ENCODE assay signal across 23 cellular contexts in genomic region chr2:71546777-71547281, GRCh38.
DNase-seq lines count a peak whose midpoint lies in the region; ATAC-seq and TF ChIP-seq lines count a peak whose summit lies in the region.
"Had no signal": no experiment of that assay in that cellular context is flagged by ENCODE, and none has a peak within 500 bp of the region (broad histone marks: within the 10 kb centered on the region; RNA-seq: fewer than 3 reads in every experiment).

No MANE protein-coding gene starts in this region.

- H3K4me3 ChIP-seq in dorsolateral prefrontal cortex (peak overlapping the region in 12 of 59 donors; percentile 8 to 53 (median 30)), spleen (no peak overlapping the region), gastroesophageal sphincter (no peak overlapping the region)
- H3K4me3 ChIP-seq: GM23338, K562, Peyer's patch had no signal

- WGBS in spleen, 5 donors = 84 to 95% (median 92%) methylated on average over 12 to 14 of the region's 14 CpGs
- 80 to 90% methylated on average over 2 to 4 of the region's 14 CpGs for WGBS in gastroesophageal sphincter (ENCODE audit: low coverage in 1 of 2), 2 donors

- H3K36me3 ChIP-seq in spleen = peaks cover 0 to 69% (median 0%) of the 10 kb centered on the region in 6 donors
- H3K36me3 ChIP-seq in gastroesophageal sphincter = peaks cover 0 to 11% of the 10 kb centered on the region in 2 donors
- H3K36me3 ChIP-seq: BE2C, Peyer's patch had no signal

- CTCF ChIA-PET in RWPE1 (lab: Yijun Ruan, JAX) = interaction anchor here (0.7 to 2.2 kb wide), 6 partner anchors 53 to 1221 kb away, joined by 3 to 16 read pairs (median 5); partner anchors contain the start of gene CYP26B1

- intact Hi-C loops in dorsolateral prefrontal cortex (cut with DNase I) = loop anchor here (2.0 to 10.0 kb wide), 9 partner anchors 155 to 1318 kb away; partner anchors contain the start of gene CYP26B1 (in 1 of the 2)
- intact Hi-C loops in spleen (cut with DNase I; ENCODE audit: low total_unique reads) = loop anchor here (5.0 to 10.0 kb wide), 3 partner anchors 605 to 1198 kb away; no protein-coding TSS in a partner anchor

- ATAC-seq in gastroesophageal sphincter = no peak
- ATAC-seq: GM23338, HCT116, K562, Right ventricle myocardium inferior had no signal

- POLR2A ChIA-PET in RWPE1 (lab: Yijun Ruan, JAX; ENCODE audit: low non-redundant PET) = no interaction called here

- TF ChIP-seq POLR2A in spleen (IDR thresholded peaks at IDR 0.05) (no peak), gastroesophageal sphincter (IDR thresholded peaks at IDR 0.05) (no peak)

- H3K27ac ChIP-seq in dorsolateral prefrontal cortex (peak overlapping the region in 38 of 59 donors; percentile 1 to 81 (median 56)), spleen (no peak overlapping the region), gastroesophageal sphincter (no peak overlapping the region), RWPE1 (no peak overlapping the region)
- H3K27ac ChIP-seq: Peyer's patch had no signal

- peak; percentile 34 for DNase-seq in activated effector memory CD4-positive, alpha-beta T cell treated with anti-CD3 and anti-CD28 coated beads, Interleukin-2, amount 50 U/mL, for 16 hours
- no peak for DNase-seq in activated effector memory CD4-positive, alpha-beta T cell treated with Interleukin-2 at 50 U/mL for 16 hours
- DNase-seq in dorsolateral prefrontal cortex = peak in 3 of 10 donors; percentile 49 to 52 (median 51)
- DNase-seq in medulla oblongata (ENCODE audit: extremely low spot score) = peak; percentile 60
- peak; percentile 51 for DNase-seq in spleen
- DNase-seq in RWPE1 (ENCODE audit: low spot score) = no peak
- DNase-seq in SW480 (ENCODE audit: low spot score) = no peak
- DNase-seq: 8988T; BE2C; Calu3; CD4-positive, alpha-beta T cell; EL; NCI-H1105; NCI-H2081; NCI-H2171 treated with DMSO at 0.1 percent for 48 hours; NCI-H446; NCI-H526 treated with DMSO at 0.1 percent for 48 hours; Peyer's patch had no signal

- H3K4me1 ChIP-seq in spleen (peaks cover 0 to 23% (median 18%) of the 10 kb centered on the region in 6 donors), gastroesophageal sphincter (no peaks in the 10 kb centered on the region)
- H3K4me1 ChIP-seq: BE2C, Peyer's patch had no signal

- TF ChIP-seq CTCF in dorsolateral prefrontal cortex (IDR thresholded peaks at IDR 0.05 in 54 of 56, conservative IDR thresholded peaks at IDR 0.05 in 2 of 56; ENCODE audit: low read depth in 1 of 56, partially characterized antibody in 56 of 56) (peak in 10 of 56 donors; percentile 8 to 32 (median 17)), spleen (IDR thresholded peaks at IDR 0.05 in 8 of 11, conservative IDR thresholded peaks at IDR 0.05 in 3 of 11) (no peak), gastroesophageal sphincter (IDR thresholded peaks at IDR 0.05) (no peak), RWPE1 (conservative IDR thresholded peaks at IDR 0.05; ENCODE audit: low read depth) (no peak)

- H3K9me3 ChIP-seq in spleen (no peaks in the 10 kb centered on the region), gastroesophageal sphincter (no peaks in the 10 kb centered on the region)
- H3K9me3 ChIP-seq: BE2C, Peyer's patch had no signal

- no peak for TF ChIP-seq EP300 in gastroesophageal sphincter (IDR thresholded peaks at IDR 0.05)

- H3K27me3 ChIP-seq in dorsolateral prefrontal cortex (no peaks in the 10 kb centered on the region), spleen (replicated peaks in 1 of 7) (peaks cover 0 to 17% (median 0%) of the 10 kb centered on the region in 7 donors), gastroesophageal sphincter (no peaks in the 10 kb centered on the region)
- H3K27me3 ChIP-seq: Peyer's patch had no signal

Comparison
In these comparisons a context has a peak if more than half of its experiments do, and no peak if none do; other contexts are left out.
1. DNase-seq: peak in activated effector memory CD4-positive, alpha-beta T cell treated with anti-CD3 and anti-CD28 coated beads, Interleukin-2, amount 50 U/mL, for 16 hours (single experiment), medulla oblongata (single experiment) and spleen (single experiment); none in activated effector memory CD4-positive, alpha-beta T cell treated with Interleukin-2 at 50 U/mL for 16 hours (single experiment), RWPE1 (single experiment) and SW480 (single experiment).
2. H3K27ac ChIP-seq: peak in dorsolateral prefrontal cortex (38 of 59); none in spleen (0 of 8), gastroesophageal sphincter (0 of 4) and RWPE1 (single experiment).